Comparison of ENCODE assay signal across 16 cellular contexts in the genomic region with DNA sequence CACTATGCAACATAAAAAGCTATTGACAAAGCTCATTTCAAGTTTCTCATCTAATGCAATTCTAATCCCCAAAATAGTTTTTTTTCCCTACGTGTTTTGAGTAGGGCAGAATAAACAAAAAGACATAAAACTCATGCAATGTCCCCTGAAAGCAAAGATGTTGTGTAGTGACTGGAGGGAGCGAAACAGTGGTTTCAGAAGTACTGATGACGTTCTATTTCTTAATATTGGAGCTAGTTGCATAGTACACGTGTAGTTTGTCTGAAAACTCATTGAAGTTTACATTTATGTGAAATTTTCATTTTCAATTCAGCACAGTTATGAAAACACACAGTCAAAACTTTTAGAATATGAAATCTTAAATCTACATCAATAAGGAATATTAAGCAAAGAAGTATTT. TPM values are rescaled to one million over a fixed set of nuclear protein-coding genes. Genes with fewer than 3 reads are reported as not detected.
A peak's percentile ranks its signal among the peaks of the same experiment; 100 is the strongest.
DNase-seq lines count a peak whose midpoint lies in the region; ATAC-seq, FAIRE-seq and TF ChIP-seq lines count a peak whose summit lies in the region.
"Had no signal": no experiment of that assay in that cellular context is flagged by ENCODE, and none has a peak within 500 bp of the region (broad histone marks: within the 10 kb centered on the region; RNA-seq: fewer than 3 reads in every experiment).

No MANE protein-coding gene starts in this region.

- DNase-seq in GM12865 (ENCODE audit: low read depth) (peak; percentile 69), foreskin keratinocyte (no peak), NCI-H345 (lab: John Stamatoyannopoulos, UW) (no peak), H54 (ENCODE audit: insufficient read length, low spot score) (no peak)
- DNase-seq: ACHN; CD4-positive, alpha-beta memory T cell; DMS79; GM23248; H7; IMR-90; Kasumi-1; KBM-7 had no signal

- peaks cover 18% of the 10 kb centered on the region for H3K4me1 ChIP-seq in foreskin keratinocyte

- no peak for TF ChIP-seq POLR2A in H54 (IDR thresholded peaks at IDR 0.05; ENCODE audit: low read depth, low read length)

- H3K27me3 ChIP-seq in foreskin keratinocyte = no peaks in the 10 kb centered on the region
- H3K27me3 ChIP-seq: BLaER1 treated with 17β-estradiol and CSF1 and Interleukin-3, amounts not matched to agents 10 nM and 100 nM had no signal

- ATAC-seq in GM18867 (IDR thresholded peaks at IDR 0.05; ENCODE audit: unreplicated experiment) = peak; percentile 63
- peak; percentile 47 for ATAC-seq in HG02852 (IDR thresholded peaks at IDR 0.05; ENCODE audit: unreplicated experiment)
- ATAC-seq in foreskin keratinocyte = no peak
- no peak for ATAC-seq in HG02623 (IDR thresholded peaks at IDR 0.05; ENCODE audit: unreplicated experiment)

- H3K4me3 ChIP-seq in GM12865 (ENCODE audit: low read depth, low read length) = no peak overlapping the region
- H3K4me3 ChIP-seq: BLaER1 treated with 17β-estradiol and CSF1 and Interleukin-3, amounts not matched to agents 10 nM and 100 nM; GM23248 had no signal

- TF ChIP-seq CTCF in GM12865 (IDR thresholded peaks at IDR 0.05; ENCODE audit: insufficient read depth, low read depth, low read length, missing control alignments) (no peak), foreskin keratinocyte (conservative IDR thresholded peaks at IDR 0.05) (no peak)

- no peak for FAIRE-seq in H54 (lab: Jason Lieb, UNC)

- peak overlapping the region; percentile 74 for H3K27ac ChIP-seq in foreskin keratinocyte
- H3K27ac ChIP-seq: BLaER1 treated with 17β-estradiol and CSF1 and Interleukin-3, amounts not matched to agents 10 nM and 100 nM; GM23248 had no signal

RNA-seq across cellular contexts. Expression of a gene that starts 31.6 kb away (rescaled TPM):
- total RNA-seq in foreskin keratinocyte = 19.6 and 21.1 TPM in 2 replicates
- polyA plus RNA-seq in foreskin keratinocyte = 8.8 and 10.6 TPM in 2 replicates

Comparison
In these comparisons a context has a peak if more than half of its experiments do, and no peak if none do; other contexts are left out.
1. ATAC-seq: peak in GM18867 (single experiment) and HG02852 (single experiment); none in foreskin keratinocyte (single experiment) and HG02623 (single experiment).